Comparison of ENCODE assay signal across 8 cellular contexts in genomic region chr6:159788757-159789376, GRCh38. TPM values are rescaled to one million over a fixed set of nuclear protein-coding genes. Genes with fewer than 3 reads are reported as not detected.
DNase-seq lines count a peak whose midpoint lies in the region; ATAC-seq, FAIRE-seq and TF ChIP-seq lines count a peak whose summit lies in the region.

No MANE protein-coding gene starts in this region.

- H2BK15ac ChIP-seq in H1 (ENCODE audit: low read length): no peak overlapping the region

- DNase-seq in activated CD4-positive, alpha-beta T cell treated with anti-CD3 and anti-CD28 coated beads for 4 hours: peak; percentile 8 to 22
- no peak for DNase-seq in H1 (ENCODE audit: low read depth in 1 of 2, low spot score in 2 of 2)
- peak in 1 of 2 experiments; percentile 41 for DNase-seq in mesothelial cell of epicardium (ENCODE audit: low spot score in 2 of 2, unreplicated experiment in 2 of 2)
- DNase-seq in stomach: peak; percentile 59
- DNase-seq in mesenteric fat pad (ENCODE audit: low spot score): no peak
- no peak for DNase-seq in DMS153 (lab: John Stamatoyannopoulos, UW)

- H3K27ac Mint-ChIP-seq in mesothelial cell of epicardium: peak overlapping the region; percentile 87

- ATAC-seq in HG03457 (IDR thresholded peaks at IDR 0.05; ENCODE audit: unreplicated experiment): peak; percentile 3

- no peaks in the 10 kb centered on the region; the same call in 1 of the 2 replicates for H3K79me1 ChIP-seq in H1 (ENCODE audit: low read depth, low read length)

- WGBS in H1 (ENCODE audit: extremely low coverage in 1 of 2, insufficient coverage in 1 of 2, insufficient read length in 1 of 2, insufficient replicate concordance in 2 of 2, low coverage in 1 of 2, low lambda C conversion rate in 2 of 2, missing lambda C conversion rate in 1 of 2), 2 experiments: 2% methylated on average over 40 of the region's 59 CpGs; no CpG with 5 or more reads in 1 of the 2 experiments
- 0 to 1% (median 0%) methylated on average over 44 to 59 of the region's 59 CpGs for WGBS in stomach, 5 donors

- H3K9me3 ChIP-seq in H1 (ENCODE audit: insufficient read depth in 2 of 2, low read depth in 1 of 2, low read length in 1 of 2) (no peaks in the 10 kb centered on the region), stomach (no peaks in the 10 kb centered on the region)

- H4K5ac ChIP-seq in H1 (ENCODE audit: insufficient read length, low read depth, low read length): peak overlapping the region; percentile 81

- no peak for TF ChIP-seq RAD21 in H1 (IDR thresholded peaks at IDR 0.05 in 1 of 2, conservative IDR thresholded peaks at IDR 0.05 in 1 of 2; ENCODE audit: low read depth in 2 of 2, low read length in 2 of 2)

- H3K27me3 ChIP-seq in H1 (replicated peaks in 1 of 4; ENCODE audit: control insufficient read depth in 3 of 4, extremely low read depth in 1 of 4, insufficient read depth in 3 of 4, low read length in 3 of 4) (no peaks in the 10 kb centered on the region), stomach (no peaks in the 10 kb centered on the region)

- no peaks in the 10 kb centered on the region for H3K27me3 Mint-ChIP-seq in mesothelial cell of epicardium (ENCODE audit: low read depth)

- TF ChIP-seq EP300 in H1 (IDR thresholded peaks at IDR 0.05; ENCODE audit: borderline replicate concordance in 1 of 2, low read depth in 2 of 2, low read length in 2 of 2) (no peak), stomach (IDR thresholded peaks at IDR 0.05) (no peak)

- no peak overlapping the region for H2AFZ ChIP-seq in H1 (ENCODE audit: low read length)

- peak overlapping the region; percentile 95 for H4K91ac ChIP-seq in H1 (replicated peaks; ENCODE audit: insufficient read length, low read length)

- peaks cover 4 to 9% of the 10 kb centered on the region in 2 experiments for H4K20me1 ChIP-seq in H1 (replicated peaks in 1 of 2; ENCODE audit: control insufficient read depth in 1 of 2, insufficient read depth in 2 of 2, low read length in 2 of 2)

- peak overlapping the region; percentile 91 to 97 (median 96) for H3K9ac ChIP-seq in H1 (replicated peaks in 1 of 4; ENCODE audit: extremely low read depth in 1 of 4, low read depth in 3 of 4, low read length in 3 of 4)

- H2BK5ac ChIP-seq in H1 (ENCODE audit: low read depth, low read length): peak overlapping the region; percentile 98

- peaks cover 20 to 83% of the 10 kb centered on the region in 2 experiments for H3K79me2 ChIP-seq in H1 (ENCODE audit: control insufficient read depth in 1 of 2, insufficient read depth in 2 of 2, low read length in 2 of 2)

- H4K8ac ChIP-seq in H1 (ENCODE audit: extremely low read depth, insufficient read depth, low read length): peak overlapping the region; percentile 98

- peaks cover 0 to 12% (median 7%) of the 10 kb centered on the region in 4 experiments; a peak in 4 of 7 replicates for H3K4me1 ChIP-seq in H1 (replicated peaks in 1 of 4; ENCODE audit: control insufficient read depth in 3 of 4, insufficient read depth in 4 of 4, low read length in 3 of 4)
- peaks cover 37 to 71% (median 58%) of the 10 kb centered on the region in 4 donors for H3K4me1 ChIP-seq in stomach

- peaks cover 31% of the 10 kb centered on the region for H3K4me1 Mint-ChIP-seq in mesothelial cell of epicardium

- TF ChIP-seq CTCF in H1 (IDR thresholded peaks at IDR 0.05; ENCODE audit: control extremely low read depth in 1 of 3, insufficient read depth in 1 of 3, low read depth in 1 of 3, low read length in 3 of 3): no peak
- no peak for TF ChIP-seq CTCF in mesothelial cell of epicardium (IDR thresholded peaks at IDR 0.05; ENCODE audit: unreplicated experiment)
- TF ChIP-seq CTCF in stomach (IDR thresholded peaks at IDR 0.05): no peak

- H3K23me2 ChIP-seq in H1 (ENCODE audit: low read depth, low read length): peaks cover 7% of the 10 kb centered on the region

- no peak overlapping the region for H3K23ac ChIP-seq in H1 (ENCODE audit: insufficient read length)

- H2AK5ac ChIP-seq in H1 (ENCODE audit: low read depth, low read length): no peak overlapping the region; the same call in 1 of the 2 replicates

- POLR2A ChIA-PET in H1 (lab: Charles Lee; ENCODE audit: partially characterized antibody): interaction anchor here (0.9 to 5.3 kb wide), 13 partner anchors 9 to 110 kb away, joined by 3 to 80 read pairs (median 7); partner anchors contain the start of genes ACAT2, PNLDC1 and WTAP

- H3K56ac ChIP-seq in H1 (replicated peaks; ENCODE audit: insufficient read length, low read depth, low read length): no peak overlapping the region

- H2BK12ac ChIP-seq in H1 (ENCODE audit: low read depth, low read length): no peak overlapping the region

- H3K4me3 ChIP-seq in GM08714 (ENCODE audit: low read length) (peak overlapping the region; percentile 97), H1 (ENCODE audit: extremely low read depth in 1 of 4, insufficient read depth in 2 of 4, low read depth in 3 of 4, low read length in 4 of 4) (peak overlapping the region; percentile 78 to 94 (median 90)), stomach (peak overlapping the region; percentile 89 to 93 (median 93))

- intact Hi-C loops in stomach (cut with DNase I; ENCODE audit: low total_unique reads): no loop called here

- CTCF ChIA-PET in H1 (lab: Charles Lee; ENCODE audit: partially characterized antibody): interaction anchor here (0.7 to 1.2 kb wide), 3 partner anchors 19 to 97 kb away, joined by 3 to 5 read pairs (median 4); no protein-coding TSS in a partner anchor

- no peaks in the 10 kb centered on the region for H3K9me3 Mint-ChIP-seq in mesothelial cell of epicardium

- H3K27ac ChIP-seq in H1 (ENCODE audit: low read depth, low read length) (peak overlapping the region; percentile 91), stomach (peak overlapping the region; percentile 96 to 99 (median 97))

- H3K4ac ChIP-seq in H1 (replicated peaks; ENCODE audit: insufficient read length, low read depth, low read length): peak overlapping the region; percentile 76

- peak overlapping the region; percentile 71 to 99 for H3K4me2 ChIP-seq in H1 (ENCODE audit: insufficient read depth in 1 of 2, low read depth in 2 of 2, low read length in 2 of 2)

- H2BK120ac ChIP-seq in H1 (replicated peaks; ENCODE audit: low read depth, low read length): no peak overlapping the region

- H3K36me3 ChIP-seq in H1 (ENCODE audit: control insufficient read depth in 2 of 4, insufficient read depth in 4 of 4, low read length in 3 of 4) (peaks cover 6 to 67% (median 32%) of the 10 kb centered on the region in 4 experiments; a peak in 7 of 8 replicates), stomach (peaks cover 21 to 56% (median 55%) of the 10 kb centered on the region in 4 donors)

- H3K36me3 Mint-ChIP-seq in mesothelial cell of epicardium: peaks cover 25% of the 10 kb centered on the region

- FAIRE-seq in H1 (lab: Jason Lieb, UNC): no peak

- no peak overlapping the region for H2BK20ac ChIP-seq in H1 (ENCODE audit: low read length)

- TF ChIP-seq POLR2A in H1 (IDR thresholded peaks at IDR 0.05; ENCODE audit: control extremely low read depth in 1 of 2, low read depth in 2 of 2, low read length in 2 of 2): no peak
- TF ChIP-seq POLR2A in stomach (IDR thresholded peaks at IDR 0.05): no peak

- H3K4me3 Mint-ChIP-seq in mesothelial cell of epicardium: peak overlapping the region; percentile 98

- H3K14ac ChIP-seq in H1 (ENCODE audit: insufficient read length): no peak overlapping the region

- H3K18ac ChIP-seq in H1 (ENCODE audit: extremely low read depth, low read length): peak overlapping the region; percentile 63

RNA-seq across cellular contexts. Expression of gene TCP1, which starts 0.5 kb away (rescaled TPM):
- 331 and 348 TPM in 2 replicates for total RNA-seq in H1 (2021; fragmentation: NEBNext Ultra II Directional; extraction: Animal tissue kit (Norgen Biotek cat#: 25700))
- polyA plus RNA-seq in H1 (2011; rRNA removed) (117 and 138 TPM in 2 replicates), stomach (10 to 100 TPM; 64.8 to 98.0 (median 85.5) TPM)
- 177 TPM for polyA plus RNA-seq in H1 (2011; cell fraction: cytosol; rRNA removed)
- 243 TPM for polyA plus RNA-seq in H1 (2011; cell fraction: nucleus; rRNA removed)
- polyA plus RNA-seq in H1 (2012, experiment 1 of 2): 298 to 400 TPM (median 371 TPM) in 4 replicates
- 55.7 TPM for polyA plus RNA-seq in H1 (2012, experiment 2 of 2)
- polyA plus RNA-seq in H1 (2013, experiment 1 of 2): 155 TPM
- polyA plus RNA-seq in H1 (2013, experiment 2 of 2): 149 TPM
- polyA minus RNA-seq in H1 (2011; rRNA and poly(A)+ RNA removed): 187 and 237 TPM in 2 replicates
- 355 TPM for polyA minus RNA-seq in H1 (2011; cell fraction: cytosol; rRNA and poly(A)+ RNA removed)
- 228 TPM for polyA minus RNA-seq in H1 (2011; cell fraction: nucleus; rRNA and poly(A)+ RNA removed)
- total RNA-seq in mesothelial cell of epicardium (185 to 192 TPM (median 186 TPM) in 3 replicates), stomach (100 to 1,000 TPM in 4 of 5 donors, 10 to 100 TPM in 1; 52.7 to 199 (median 127) TPM), mesenteric fat pad (170 TPM)

RNA-seq across cellular contexts. Expression of gene MRPL18, which starts 1.4 kb away (rescaled TPM):
- total RNA-seq in H1 (2021; fragmentation: NEBNext Ultra II Directional; extraction: Animal tissue kit (Norgen Biotek cat#: 25700)): 79.8 and 83.4 TPM in 2 replicates
- 45.0 and 58.7 TPM in 2 replicates for polyA plus RNA-seq in H1 (2011; rRNA removed)
- 84.0 TPM for polyA plus RNA-seq in H1 (2011; cell fraction: cytosol; rRNA removed)
- 37.1 TPM for polyA plus RNA-seq in H1 (2011; cell fraction: nucleus; rRNA removed)
- polyA plus RNA-seq in H1 (2012, experiment 1 of 2): 65.6 to 85.6 TPM (median 74.6 TPM) in 4 replicates
- 43.5 TPM for polyA plus RNA-seq in H1 (2012, experiment 2 of 2)
- polyA plus RNA-seq in H1 (2013, experiment 1 of 2): 68.9 TPM
- 73.2 TPM for polyA plus RNA-seq in H1 (2013, experiment 2 of 2)
- polyA minus RNA-seq in H1 (2011; rRNA and poly(A)+ RNA removed): 24.2 and 28.2 TPM in 2 replicates
- polyA minus RNA-seq in H1 (2011; cell fraction: cytosol; rRNA and poly(A)+ RNA removed): 13.1 TPM
- 20.7 TPM for polyA minus RNA-seq in H1 (2011; cell fraction: nucleus; rRNA and poly(A)+ RNA removed)
- total RNA-seq in mesothelial cell of epicardium: 29.0 to 32.9 TPM (median 31.1 TPM) in 3 replicates
- total RNA-seq in stomach: 100 to 1,000 TPM in 1 of 5 donors, 10 to 100 TPM in 3, 1 to 10 TPM in 1; 3.6 to 105 (median 50.5) TPM
- 10 to 100 TPM; 80.4 to 96.8 (median 86.9) TPM for polyA plus RNA-seq in stomach
- 59.3 TPM for total RNA-seq in mesenteric fat pad

RNA-seq across cellular contexts. Expression of gene PNLDC1, which starts 11.2 kb away (rescaled TPM):
- 0.34 and 0.44 TPM in 2 replicates for total RNA-seq in H1 (2021; fragmentation: NEBNext Ultra II Directional; extraction: Animal tissue kit (Norgen Biotek cat#: 25700))
- polyA plus RNA-seq in H1 (2011; rRNA removed) (0.09 and 0.15 TPM in 2 replicates), stomach (under 1 TPM in 2 of 3 donors, not detected in 1; 0.25 to 0.30 TPM)
- polyA plus RNA-seq in H1 (2011; cell fraction: cytosol; rRNA removed): 0.17 TPM
- polyA plus RNA-seq in H1 (2011; cell fraction: nucleus; rRNA removed): 0.23 TPM
- polyA plus RNA-seq in H1 (2012, experiment 1 of 2): 0.16 to 0.25 TPM (median 0.19 TPM) in 3 of 4 replicates, not detected in the other
- polyA plus RNA-seq in H1 (2012, experiment 2 of 2): not detected
- polyA plus RNA-seq in H1 (2013, experiment 1 of 2): 0.10 TPM
- polyA plus RNA-seq in H1 (2013, experiment 2 of 2): 0.15 TPM
- polyA minus RNA-seq in H1 (2011; rRNA and poly(A)+ RNA removed): not detected in 2 replicates
- polyA minus RNA-seq in H1 (2011; cell fraction: cytosol; rRNA and poly(A)+ RNA removed): not detected
- polyA minus RNA-seq in H1 (2011; cell fraction: nucleus; rRNA and poly(A)+ RNA removed): not detected
- total RNA-seq in mesothelial cell of epicardium (0.16 to 0.33 TPM (median 0.23 TPM) in 3 replicates), stomach (1 to 10 TPM in 1 of 5 donors, under 1 TPM in 1, not detected in 3; 0.55 to 2.5 TPM), mesenteric fat pad (not detected)

RNA-seq across cellular contexts. Expression of gene ACAT2, which starts 27.0 kb away (rescaled TPM):
- 166 and 175 TPM in 2 replicates for total RNA-seq in H1 (2021; fragmentation: NEBNext Ultra II Directional; extraction: Animal tissue kit (Norgen Biotek cat#: 25700))
- 40.9 and 61.6 TPM in 2 replicates for polyA plus RNA-seq in H1 (2011; rRNA removed)
- polyA plus RNA-seq in H1 (2011; cell fraction: cytosol; rRNA removed): 86.3 TPM
- 37.8 TPM for polyA plus RNA-seq in H1 (2011; cell fraction: nucleus; rRNA removed)
- polyA plus RNA-seq in H1 (2012, experiment 1 of 2): 124 to 172 TPM (median 138 TPM) in 4 replicates
- polyA plus RNA-seq in H1 (2012, experiment 2 of 2): 29.5 TPM
- 106 TPM for polyA plus RNA-seq in H1 (2013, experiment 1 of 2)
- 107 TPM for polyA plus RNA-seq in H1 (2013, experiment 2 of 2)
- polyA minus RNA-seq in H1 (2011; rRNA and poly(A)+ RNA removed): 95.2 and 95.6 TPM in 2 replicates
- polyA minus RNA-seq in H1 (2011; cell fraction: cytosol; rRNA and poly(A)+ RNA removed): 44.3 TPM
- polyA minus RNA-seq in H1 (2011; cell fraction: nucleus; rRNA and poly(A)+ RNA removed): 48.1 TPM
- 35.1 to 37.7 TPM (median 35.8 TPM) in 3 replicates for total RNA-seq in mesothelial cell of epicardium
- 10 to 100 TPM in 2 of 5 donors, 1 to 10 TPM in 2, under 1 TPM in 1; 0.58 to 82.1 (median 2.5) TPM for total RNA-seq in stomach
- 10 to 100 TPM; 35.0 to 43.6 (median 39.7) TPM for polyA plus RNA-seq in stomach
- 11.1 TPM for total RNA-seq in mesenteric fat pad

Comparison
In these comparisons a context has a peak if more than half of its experiments do, and no peak if none do; other contexts are left out.
1. DNase-seq: peak in activated CD4-positive, alpha-beta T cell treated with anti-CD3 and anti-CD28 coated beads for 4 hours (2 of 2) and stomach (single experiment); none in H1 (0 of 2), mesenteric fat pad (single experiment) and DMS153 (single experiment).
2. Peak in every context shown above with its lines, with median percentiles within 50 percentile points of each other: H3K4me3 ChIP-seq.